ENCODE assay signal across 1 cellular context in the genomic region with DNA sequence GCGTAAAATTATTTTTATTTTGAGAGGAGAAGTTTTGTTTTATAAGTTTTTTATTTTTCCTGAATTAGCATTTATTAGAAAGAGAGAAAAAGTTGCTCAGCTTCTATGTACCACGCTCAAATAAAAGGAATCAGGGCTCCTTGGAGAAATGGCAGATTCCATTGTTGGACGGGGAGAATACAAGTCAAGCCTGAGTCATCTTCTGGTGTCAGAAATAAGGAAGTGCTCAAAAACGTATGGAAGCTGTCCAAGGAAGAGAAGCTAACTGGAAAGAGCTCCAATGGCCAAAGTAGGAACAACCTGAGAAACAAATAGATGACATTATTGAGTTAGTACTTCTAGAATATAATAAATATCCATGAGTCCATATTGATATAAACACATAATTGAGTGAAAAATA.
TF ChIP-seq lines count a peak whose summit lies in the region.

No MANE protein-coding gene starts in this region.

TF ChIP-seq in IMR-90, 13 proteins besides CTCF, POLR2A, EP300 and RAD21 (continued from another document):
- no peak for TF ChIP-seq MAZ (IDR thresholded peaks at IDR 0.05; ENCODE audit: borderline replicate concordance, low read depth, low read length)
- TF ChIP-seq BHLHE40 (IDR thresholded peaks at IDR 0.05; ENCODE audit: low read depth, low read length): no peak
- no peak for TF ChIP-seq MXI1 (IDR thresholded peaks at IDR 0.05; ENCODE audit: borderline replicate concordance, low read depth, low read length)
- no peak for TF ChIP-seq MAFK (IDR thresholded peaks at IDR 0.05; ENCODE audit: low read depth, low read length)
- TF ChIP-seq CHD1 (IDR thresholded peaks at IDR 0.05; ENCODE audit: low read depth, low read length): no peak
- no peak for TF ChIP-seq RFX5 (IDR thresholded peaks at IDR 0.05; ENCODE audit: low read depth, low read length)
- TF ChIP-seq, protein P1, sequence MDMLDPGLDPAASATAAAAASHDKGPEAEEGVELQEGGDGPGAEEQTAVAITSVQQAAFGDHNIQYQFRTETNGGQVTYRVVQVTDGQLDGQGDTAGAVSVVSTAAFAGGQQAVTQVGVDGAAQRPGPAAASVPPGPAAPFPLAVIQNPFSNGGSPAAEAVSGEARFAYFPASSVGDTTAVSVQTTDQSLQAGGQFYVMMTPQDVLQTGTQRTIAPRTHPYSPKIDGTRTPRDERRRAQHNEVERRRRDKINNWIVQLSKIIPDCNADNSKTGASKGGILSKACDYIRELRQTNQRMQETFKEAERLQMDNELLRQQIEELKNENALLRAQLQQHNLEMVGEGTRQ (IDR thresholded peaks at IDR 0.05; ENCODE audit: low read depth, low read length): no peak
- TF ChIP-seq CEBPB (IDR thresholded peaks at IDR 0.05; ENCODE audit: low read depth, low read length): no peak
- TF ChIP-seq NFE2L2 (IDR thresholded peaks at IDR 0.05; ENCODE audit: low read depth, low read length): no peak
- TF ChIP-seq, protein P2, sequence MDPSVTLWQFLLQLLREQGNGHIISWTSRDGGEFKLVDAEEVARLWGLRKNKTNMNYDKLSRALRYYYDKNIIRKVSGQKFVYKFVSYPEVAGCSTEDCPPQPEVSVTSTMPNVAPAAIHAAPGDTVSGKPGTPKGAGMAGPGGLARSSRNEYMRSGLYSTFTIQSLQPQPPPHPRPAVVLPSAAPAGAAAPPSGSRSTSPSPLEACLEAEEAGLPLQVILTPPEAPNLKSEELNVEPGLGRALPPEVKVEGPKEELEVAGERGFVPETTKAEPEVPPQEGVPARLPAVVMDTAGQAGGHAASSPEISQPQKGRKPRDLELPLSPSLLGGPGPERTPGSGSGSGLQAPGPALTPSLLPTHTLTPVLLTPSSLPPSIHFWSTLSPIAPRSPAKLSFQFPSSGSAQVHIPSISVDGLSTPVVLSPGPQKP (IDR thresholded peaks at IDR 0.05; ENCODE audit: borderline replicate concordance, low read depth, low read length): no peak
- TF ChIP-seq RCOR1 (IDR thresholded peaks at IDR 0.05; ENCODE audit: insufficient replicate concordance, low read length): no peak
- TF ChIP-seq FOS (IDR thresholded peaks at IDR 0.05; ENCODE audit: low read depth, low read length): no peak
